Comparison of ENCODE assay signal across 25 cellular contexts in the genomic region with DNA sequence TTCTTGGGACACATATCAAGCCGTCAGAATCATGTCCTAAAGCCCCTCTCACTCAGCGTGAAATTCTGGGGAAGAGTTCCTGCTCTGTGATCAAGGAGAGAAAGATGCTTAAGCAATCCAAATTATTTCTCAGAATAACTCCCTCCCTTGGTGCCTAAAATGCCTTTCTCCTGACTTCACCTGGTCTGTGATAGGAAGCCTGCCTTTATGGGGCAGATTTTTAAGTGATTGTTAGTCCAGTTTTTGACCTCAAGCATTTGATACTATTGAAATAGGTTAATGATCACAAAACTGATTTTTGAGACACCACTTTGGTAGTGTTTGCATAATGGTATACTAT.
DNase-seq lines count a peak whose midpoint lies in the region; TF ChIP-seq lines count a peak whose summit lies in the region.
"Had no signal": no experiment of that assay in that cellular context is flagged by ENCODE, and none has a peak within 500 bp of the region (broad histone marks: within the 10 kb centered on the region; RNA-seq: fewer than 3 reads in every experiment).

No MANE protein-coding gene starts in this region.

- no peaks in the 10 kb centered on the region for H3K4me1 Mint-ChIP-seq in progenitor cell of endocrine pancreas (ENCODE audit: low read depth)
- H3K4me1 Mint-ChIP-seq: activated CD4-positive, alpha-beta T cell treated with anti-CD3 and anti-CD28 coated beads, Interleukin-2, amount 10 ng/mL, durations not matched to agents 24 days and 14 days; activated CD8-positive, alpha-beta memory T cell treated with anti-CD3 and anti-CD28 coated beads, Interleukin-2, amount 10 ng/mL, durations not matched to agents 7 days and 5 days; natural killer cell had no signal

- H4K8ac ChIP-seq in neuronal stem cell (ENCODE audit: low read depth, low read length): no peak overlapping the region

- no peak overlapping the region for H3K14ac ChIP-seq in neuronal stem cell (ENCODE audit: low read length)

- no peaks in the 10 kb centered on the region for H3K36me3 ChIP-seq in neuronal stem cell (replicated peaks in 1 of 2; ENCODE audit: control insufficient read depth in 2 of 2, insufficient read depth in 2 of 2, low read length in 2 of 2)
- H3K36me3 ChIP-seq: ascending aorta, gastrocnemius medialis, uterus had no signal

- no peak overlapping the region for H2BK120ac ChIP-seq in neuronal stem cell (ENCODE audit: low read depth, low read length)

- no peaks in the 10 kb centered on the region for H3K9me3 Mint-ChIP-seq in progenitor cell of endocrine pancreas (ENCODE audit: low read depth)
- H3K9me3 Mint-ChIP-seq: activated CD4-positive, alpha-beta T cell treated with anti-CD3 and anti-CD28 coated beads, Interleukin-2, amount 10 ng/mL, durations not matched to agents 24 days and 14 days had no signal

- H3K4me3 Mint-ChIP-seq in progenitor cell of endocrine pancreas (ENCODE audit: low read depth): no peak overlapping the region
- H3K4me3 Mint-ChIP-seq: activated CD4-positive, alpha-beta T cell treated with anti-CD3 and anti-CD28 coated beads, Interleukin-2, amount 10 ng/mL, durations not matched to agents 24 days and 14 days; activated CD8-positive, alpha-beta memory T cell treated with anti-CD3 and anti-CD28 coated beads, Interleukin-2, amount 10 ng/mL, durations not matched to agents 7 days and 5 days; CD4-positive, alpha-beta T cell; natural killer cell had no signal

- DNase-seq in EH (ENCODE audit: low read depth) (peak; percentile 50), M059J (ENCODE audit: low read depth) (peak; percentile 57), fibroblast of peridontal ligament (ENCODE audit: extremely low read depth) (peak; percentile 18), neuronal stem cell (ENCODE audit: low spot score) (no peak), AG08395 (ENCODE audit: low spot score) (no peak), A172 (ENCODE audit: low spot score) (no peak), progenitor cell of endocrine pancreas (ENCODE audit: low spot score, unreplicated experiment) (no peak), inferior parietal cortex (ENCODE audit: extremely low spot score) (no peak)
- DNase-seq: activated CD4-positive, alpha-beta T cell treated with anti-CD3 and anti-CD28 coated beads, Interleukin-2, amount 10 ng/mL, durations not matched to agents 24 days and 14 days; activated CD8-positive, alpha-beta memory T cell treated with anti-CD3 and anti-CD28 coated beads, Interleukin-2, amount 10 ng/mL, durations not matched to agents 7 days and 5 days; activated naive CD4-positive, alpha-beta T cell treated with anti-CD3 and anti-CD28 coated beads, Interleukin-2, amount 50 U/mL, for 16 hours; CD4-positive, alpha-beta T cell; cerebellar nuclear complex; DMS53; erythroblast; gastrocnemius medialis; left colon; midbrain; natural killer cell; NCI-H1417 treated with DMSO at 0.1 percent for 48 hours; NCI-H510A; RPMI8226; T-helper 2 cell; uterus had no signal

- H3K4ac ChIP-seq in neuronal stem cell (ENCODE audit: low read length): no peak overlapping the region

- H3K27me3 ChIP-seq in neuronal stem cell (ENCODE audit: control insufficient read depth in 3 of 3, insufficient read depth in 3 of 3, low read depth in 1 of 3, low read length in 3 of 3): no peaks in the 10 kb centered on the region
- H3K27me3 ChIP-seq: ascending aorta, gastrocnemius medialis, uterus had no signal

- H3K79me1 ChIP-seq in neuronal stem cell (ENCODE audit: low read depth, low read length): no peaks in the 10 kb centered on the region

- H3K9ac ChIP-seq in neuronal stem cell (ENCODE audit: low read depth, low read length, poor library complexity): no peak overlapping the region

- peaks cover 0 to 6% of the 10 kb centered on the region in 2 donors for H3K4me1 ChIP-seq in neuronal stem cell (ENCODE audit: control insufficient read depth in 2 of 2, insufficient read depth in 1 of 2, low read depth in 1 of 2, low read length in 2 of 2)
- H3K4me1 ChIP-seq: ascending aorta, gastrocnemius medialis, uterus had no signal

- H3K4me3 ChIP-seq in neuronal stem cell (ENCODE audit: low read length in 2 of 2): no peak overlapping the region
- H3K4me3 ChIP-seq: ascending aorta, gastrocnemius medialis, uterus had no signal

- H2BK5ac ChIP-seq in neuronal stem cell (ENCODE audit: low read length): no peak overlapping the region

- no peak overlapping the region for H2BK15ac ChIP-seq in neuronal stem cell (ENCODE audit: low read length)

- H4K91ac ChIP-seq in neuronal stem cell (ENCODE audit: low read depth, low read length, poor library complexity): no peak overlapping the region

- no peak overlapping the region for H3K23ac ChIP-seq in neuronal stem cell (ENCODE audit: low read depth, low read length, poor library complexity)

- H2BK12ac ChIP-seq in neuronal stem cell (ENCODE audit: low read length): no peak overlapping the region

- H3K27me3 Mint-ChIP-seq in progenitor cell of endocrine pancreas: no peaks in the 10 kb centered on the region
- H3K27me3 Mint-ChIP-seq: activated CD4-positive, alpha-beta T cell treated with anti-CD3 and anti-CD28 coated beads, Interleukin-2, amount 10 ng/mL, durations not matched to agents 24 days and 14 days; activated CD8-positive, alpha-beta memory T cell treated with anti-CD3 and anti-CD28 coated beads, Interleukin-2, amount 10 ng/mL, durations not matched to agents 7 days and 5 days; CD4-positive, alpha-beta T cell had no signal

- peak overlapping the region; percentile 28 for H2AFZ ChIP-seq in neuronal stem cell (ENCODE audit: low read length)

- H3K36me3 Mint-ChIP-seq in progenitor cell of endocrine pancreas (ENCODE audit: insufficient read depth): no peaks in the 10 kb centered on the region
- H3K36me3 Mint-ChIP-seq: activated CD8-positive, alpha-beta memory T cell treated with anti-CD3 and anti-CD28 coated beads, Interleukin-2, amount 10 ng/mL, durations not matched to agents 7 days and 5 days had no signal

- no peak overlapping the region for H3K4me2 ChIP-seq in neuronal stem cell (ENCODE audit: insufficient read depth, low read length, poor library complexity, severe bottlenecking)

- no peak overlapping the region for H3K18ac ChIP-seq in neuronal stem cell (ENCODE audit: low read length)

- TF ChIP-seq CTCF in progenitor cell of endocrine pancreas (IDR thresholded peaks at IDR 0.05; ENCODE audit: unreplicated experiment): no peak

- H3K27ac Mint-ChIP-seq in progenitor cell of endocrine pancreas: no peak overlapping the region
- H3K27ac Mint-ChIP-seq: activated CD4-positive, alpha-beta T cell treated with anti-CD3 and anti-CD28 coated beads, Interleukin-2, amount 10 ng/mL, durations not matched to agents 24 days and 14 days; activated CD8-positive, alpha-beta memory T cell treated with anti-CD3 and anti-CD28 coated beads, Interleukin-2, amount 10 ng/mL, durations not matched to agents 7 days and 5 days; CD4-positive, alpha-beta T cell; natural killer cell had no signal

- no CpG with 5 or more reads among the region's 2 CpGs for WGBS in neuronal stem cell (ENCODE audit: extremely low coverage in 2 of 2, insufficient read length in 2 of 2, insufficient replicate concordance in 1 of 2), 2 donors

- no peak overlapping the region for H2AK5ac ChIP-seq in neuronal stem cell (ENCODE audit: low read depth, low read length)

- no peak overlapping the region for H3K27ac ChIP-seq in neuronal stem cell (replicated peaks; ENCODE audit: low read length)
- H3K27ac ChIP-seq: ascending aorta, gastrocnemius medialis, uterus had no signal

- H3K9me3 ChIP-seq in neuronal stem cell (replicated peaks in 1 of 2; ENCODE audit: control insufficient read depth in 2 of 2, insufficient read depth in 1 of 2, low read depth in 1 of 2, low read length in 2 of 2): no peaks in the 10 kb centered on the region
- H3K9me3 ChIP-seq: ascending aorta, gastrocnemius medialis, uterus had no signal

Comparison
In these comparisons a context has a peak if more than half of its experiments do, and no peak if none do; other contexts are left out.
1. DNase-seq: peak in EH (single experiment), M059J (single experiment) and fibroblast of peridontal ligament (single experiment); none in neuronal stem cell (single experiment), AG08395 (single experiment), A172 (single experiment), progenitor cell of endocrine pancreas (single experiment) and inferior parietal cortex (single experiment).